Comparison of ENCODE assay signal across 8 cellular contexts in the genomic region with DNA sequence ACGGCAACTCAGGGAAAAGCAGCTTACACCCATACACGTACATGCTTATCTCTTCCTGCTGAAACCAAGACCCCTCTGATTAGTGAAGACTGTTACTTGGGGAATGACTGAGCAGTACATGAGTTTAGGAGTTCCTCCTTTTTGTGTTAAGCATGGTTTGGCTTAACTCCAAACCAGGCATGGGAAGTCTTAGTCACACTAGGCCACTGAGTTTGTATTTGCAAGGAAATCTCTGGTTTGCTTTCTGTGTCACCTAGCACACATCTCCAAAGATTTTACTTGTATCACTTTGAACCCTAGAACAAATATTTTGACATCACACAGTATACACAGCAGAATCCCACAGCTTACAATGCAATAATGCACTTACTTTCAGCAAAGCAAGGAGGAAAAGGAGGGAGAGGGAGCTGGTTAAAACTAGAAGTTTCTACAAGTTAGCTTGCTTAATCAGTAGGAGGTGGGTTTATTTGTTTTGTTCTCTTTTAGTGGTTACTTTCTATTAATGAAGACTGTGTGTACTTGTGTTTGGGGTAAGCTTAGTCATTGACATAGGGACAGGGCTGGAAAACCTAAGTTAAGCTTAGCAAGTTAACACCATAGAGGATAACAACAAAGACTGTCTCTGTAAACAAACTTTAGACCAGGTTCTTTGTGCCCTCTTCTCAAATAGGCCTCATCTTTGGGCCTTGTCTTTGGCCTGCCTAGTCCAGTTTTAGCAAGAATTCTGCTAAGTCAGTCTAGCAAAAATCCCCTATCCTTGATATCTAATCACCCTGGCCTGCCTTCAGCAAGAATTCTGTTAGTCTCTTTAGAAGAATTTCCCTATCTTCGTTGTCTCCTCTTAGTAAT.
DNase-seq lines count a peak whose midpoint lies in the region; ATAC-seq, FAIRE-seq and TF ChIP-seq lines count a peak whose summit lies in the region.

No MANE protein-coding gene starts in this region.

- no peak for TF ChIP-seq POLR2A in K562 (conservative IDR thresholded peaks at IDR 0.05)

- peak; percentile 75 for DNase-seq in BJ (ENCODE audit: low read depth)
- peak; percentile 97 for DNase-seq in M059J (ENCODE audit: low read depth)
- peak; percentile 20 to 93 (median 47) for DNase-seq in K562 (ENCODE audit: extremely low read depth in 1 of 4, low spot score in 3 of 4)
- DNase-seq in 8988T = no peak
- DNase-seq in HAP-1 (ENCODE audit: low spot score in 2 of 2) = no peak
- DNase-seq in NCI-H146 (lab: John Stamatoyannopoulos, UW) = no peak

- ATAC-seq in GM21529 (IDR thresholded peaks at IDR 0.05; ENCODE audit: unreplicated experiment) (peak; percentile 71), K562 (peak; percentile 83)

- H3K79me2 ChIP-seq in K562 (ENCODE audit: control insufficient read depth, insufficient read depth, low read length) = no peaks in the 10 kb centered on the region

- POLR2A ChIA-PET in BJ (lab: Charles Lee) (no interaction called here), K562 (lab: Yijun Ruan, JAX) (interaction anchor here (1.0 kb wide), 1 partner anchor 17 kb away, joined by 3 read pairs; no protein-coding TSS in a partner anchor)

- CTCF ChIA-PET in BJ (lab: Yijun Ruan, JAX) = interaction anchor here (1.0 to 1.5 kb wide), 2 partner anchors 8 to 339 kb away, joined by 3 to 4 read pairs; no protein-coding TSS in a partner anchor
- CTCF ChIA-PET in K562 (lab: Yijun Ruan, JAX; ENCODE audit: low intra/inter-chr PET ratio) = interaction anchor here (0.7 kb wide), 1 partner anchor 340 kb away, joined by 3 read pairs; no protein-coding TSS in a partner anchor

- no peaks in the 10 kb centered on the region for H3K9me1 ChIP-seq in K562 (ENCODE audit: control insufficient read depth, insufficient read depth, low read length)

- no peaks in the 10 kb centered on the region for H4K20me1 ChIP-seq in K562 (replicated peaks; ENCODE audit: control insufficient read depth, insufficient read depth, low read length)

- H3K27ac ChIP-seq in K562 (ENCODE audit: extremely low read depth, low read depth, low read length) (peak overlapping the region; percentile 85), mesodermal cell (ENCODE audit: low read depth, low read length, severe bottlenecking) (peak overlapping the region; percentile 92)

- BruUV-seq in K562 (replicated peaks; lab: Mats Ljungman, UMichigan) = no TSS peak

- peaks cover 5 to 49% of the 10 kb centered on the region in 2 experiments; a peak in 4 of 5 replicates for H3K4me1 ChIP-seq in K562 (replicated peaks in 1 of 2; ENCODE audit: control insufficient read depth in 2 of 2, insufficient read depth in 2 of 2, low read length in 2 of 2)
- peaks cover 36% of the 10 kb centered on the region for H3K4me1 ChIP-seq in mesodermal cell (ENCODE audit: control insufficient read depth, insufficient read depth, low read length, poor library complexity, severe bottlenecking)
- no peaks in the 10 kb centered on the region; the same call in 1 of the 2 replicates for H3K4me1 ChIP-seq in HAP-1

- FAIRE-seq in K562 (lab: Jason Lieb, UNC) = peak; percentile 97

- H3K27me3 ChIP-seq in BJ (ENCODE audit: control insufficient read depth, insufficient read depth, low read length) (no peaks in the 10 kb centered on the region), K562 (ENCODE audit: control insufficient read depth in 2 of 2, insufficient read depth in 2 of 2, low read length in 2 of 2) (no peaks in the 10 kb centered on the region), HAP-1 (ENCODE audit: low read depth) (no peaks in the 10 kb centered on the region)

- no peak for TF ChIP-seq CTCF in BJ (IDR thresholded peaks at IDR 0.05; ENCODE audit: insufficient read depth, low read depth, low read length)
- TF ChIP-seq CTCF in K562 (IDR thresholded peaks at IDR 0.05 in 2 of 3, conservative IDR thresholded peaks at IDR 0.05 in 1 of 3; ENCODE audit: insufficient read depth in 2 of 3, low read depth in 1 of 3, low read length in 3 of 3) = no peak

- H3K36me3 ChIP-seq in BJ (ENCODE audit: control insufficient read depth, insufficient read depth, low read length) (no peaks in the 10 kb centered on the region), K562 (ENCODE audit: control insufficient read depth, insufficient read depth, low read length) (no peaks in the 10 kb centered on the region), mesodermal cell (ENCODE audit: control insufficient read depth, insufficient read depth, low read length) (no peaks in the 10 kb centered on the region), HAP-1 (replicated peaks) (no peaks in the 10 kb centered on the region)

- intact Hi-C loops in K562 (cut with micrococcal nuclease) = loop anchor here (2.0 to 10.0 kb wide), 3 partner anchors 33 to 121 kb away; no protein-coding TSS in a partner anchor

- in situ Hi-C loops in K562 (cut with MboI) = no loop called here
- in situ Hi-C loops in HAP-1 (cut with MboI; ENCODE audit: low sequenced_read_pairs) = no loop called here

- peak overlapping the region; percentile 48 for H3K4me2 ChIP-seq in K562 (ENCODE audit: insufficient read depth, low read length)

- 0% methylated on average over 3 of the region's 3 CpGs for WGBS in K562 (ENCODE audit: insufficient coverage, low coverage, missing lambda C conversion rate)
- 83 to 89% methylated on average over 1 to 3 of the region's 3 CpGs for WGBS in mesodermal cell (ENCODE audit: insufficient coverage in 2 of 2), 2 experiments

- H3K9me3 ChIP-seq in K562 (replicated peaks; ENCODE audit: control insufficient read depth, insufficient read depth, low read depth, low read length) (no peaks in the 10 kb centered on the region), mesodermal cell (ENCODE audit: control insufficient read depth, low read length) (no peaks in the 10 kb centered on the region), HAP-1 (no peaks in the 10 kb centered on the region)

- H3K4me3 ChIP-seq in BJ (ENCODE audit: low read depth, low read length) (no peak overlapping the region), K562 (no peak overlapping the region), mesodermal cell (ENCODE audit: extremely low read depth, insufficient read depth, low read length, poor library complexity, severe bottlenecking) (no peak overlapping the region), HAP-1 (no peak overlapping the region)

- peak overlapping the region; percentile 76 for H2AFZ ChIP-seq in K562 (ENCODE audit: low read depth, low read length)

- TF ChIP-seq RAD21 in K562 (CRISPR knock-in tag; conservative IDR thresholded peaks at IDR 0.05 in 1 of 2, IDR thresholded peaks at IDR 0.05 in 1 of 2) = 0 out of 4 replicates have a peak, but pooled peaks of 1 of the 2 experiments have one; percentile 16

- peak overlapping the region in 1 of 2 experiments; percentile 54; a peak in 2 of 4 replicates for H3K9ac ChIP-seq in K562 (ENCODE audit: insufficient read depth in 1 of 2, low read depth in 2 of 2, low read length in 2 of 2)

- TF ChIP-seq EP300 in K562 (IDR thresholded peaks at IDR 0.05; ENCODE audit: low read length) = peak; percentile 89

TF ChIP-seq in K562, 482 proteins besides CTCF, POLR2A, EP300 and RAD21 (continues in another document):
- TF ChIP-seq SNIP1 (IDR thresholded peaks at IDR 0.05; ENCODE audit: low read depth) = no peak
- no peak for TF ChIP-seq ZNF668 (CRISPR knock-in tag; IDR thresholded peaks at IDR 0.05)
- no peak for TF ChIP-seq PURB (CRISPR knock-in tag; IDR thresholded peaks at IDR 0.05; ENCODE audit: low read depth)
- TF ChIP-seq ZNF175 (CRISPR knock-in tag; IDR thresholded peaks at IDR 0.05; ENCODE audit: low read depth) = peak; percentile 74
- no peak for TF ChIP-seq KLF6 (CRISPR knock-in tag; IDR thresholded peaks at IDR 0.05; ENCODE audit: borderline replicate concordance)
- no peak for TF ChIP-seq HEY1 (CRISPR knock-in tag; IDR thresholded peaks at IDR 0.05; ENCODE audit: borderline replicate concordance)
- no peak for TF ChIP-seq TFAM (CRISPR knock-in tag; conservative IDR thresholded peaks at IDR 0.05)
- TF ChIP-seq RFX5 (IDR thresholded peaks at IDR 0.05; ENCODE audit: low read depth, low read length) = no peak
- no peak for TF ChIP-seq ZNF551 (CRISPR knock-in tag; IDR thresholded peaks at IDR 0.05)
- TF ChIP-seq PTRF (tag; IDR thresholded peaks at IDR 0.05) = no peak
- TF ChIP-seq, protein P1, sequence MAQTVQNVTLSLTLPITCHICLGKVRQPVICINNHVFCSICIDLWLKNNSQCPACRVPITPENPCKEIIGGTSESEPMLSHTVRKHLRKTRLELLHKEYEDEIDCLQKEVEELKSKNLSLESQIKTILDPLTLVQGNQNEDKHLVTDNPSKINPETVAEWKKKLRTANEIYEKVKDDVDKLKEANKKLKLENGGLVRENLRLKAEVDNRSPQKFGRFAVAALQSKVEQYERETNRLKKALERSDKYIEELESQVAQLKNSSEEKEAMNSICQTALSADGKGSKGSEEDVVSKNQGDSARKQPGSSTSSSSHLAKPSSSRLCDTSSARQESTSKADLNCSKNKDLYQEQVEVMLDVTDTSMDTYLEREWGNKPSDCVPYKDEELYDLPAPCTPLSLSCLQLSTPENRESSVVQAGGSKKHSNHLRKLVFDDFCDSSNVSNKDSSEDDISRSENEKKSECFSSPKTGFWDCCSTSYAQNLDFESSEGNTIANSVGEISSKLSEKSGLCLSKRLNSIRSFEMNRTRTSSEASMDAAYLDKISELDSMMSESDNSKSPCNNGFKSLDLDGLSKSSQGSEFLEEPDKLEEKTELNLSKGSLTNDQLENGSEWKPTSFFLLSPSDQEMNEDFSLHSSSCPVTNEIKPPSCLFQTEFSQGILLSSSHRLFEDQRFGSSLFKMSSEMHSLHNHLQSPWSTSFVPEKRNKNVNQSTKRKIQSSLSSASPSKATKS (CRISPR knock-in tag; IDR thresholded peaks at IDR 0.05) = no peak
- TF ChIP-seq, protein P2, sequence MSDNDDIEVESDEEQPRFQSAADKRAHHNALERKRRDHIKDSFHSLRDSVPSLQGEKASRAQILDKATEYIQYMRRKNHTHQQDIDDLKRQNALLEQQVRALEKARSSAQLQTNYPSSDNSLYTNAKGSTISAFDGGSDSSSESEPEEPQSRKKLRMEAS (CRISPR knock-in tag; IDR thresholded peaks at IDR 0.05) = no peak

Comparison
In these comparisons a context has a peak if more than half of its experiments do, and no peak if none do; other contexts are left out.
1. DNase-seq: peak in BJ (single experiment), M059J (single experiment) and K562 (4 of 4); none in 8988T (single experiment), HAP-1 (0 of 2) and NCI-H146 (single experiment).